28 cellular contexts compared by ENCODE assay signal in the genomic region with DNA sequence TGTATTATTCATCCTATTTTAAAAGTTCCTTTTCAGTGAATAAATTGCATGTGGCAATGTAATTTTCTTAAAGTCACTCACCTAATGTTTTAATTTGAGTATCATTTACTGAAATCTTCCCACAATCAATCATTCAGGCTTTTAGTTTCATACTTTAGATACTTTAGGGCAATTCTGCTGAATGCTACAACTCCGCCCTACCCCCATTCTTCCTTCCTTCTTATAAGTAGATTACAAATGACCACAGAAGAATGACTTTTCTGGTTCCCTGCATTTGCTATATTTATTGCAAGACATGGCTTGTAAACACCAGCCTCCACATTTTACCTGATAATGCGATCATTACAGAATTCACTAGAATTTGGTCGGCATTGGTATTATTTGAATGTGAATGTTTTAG.
A peak's percentile ranks its signal among the peaks of the same experiment; 100 is the strongest.
DNase-seq lines count a peak whose midpoint lies in the region; ATAC-seq and TF ChIP-seq lines count a peak whose summit lies in the region.
"Had no signal": no experiment of that assay in that cellular context is flagged by ENCODE, and none has a peak within 500 bp of the region (broad histone marks: within the 10 kb centered on the region; RNA-seq: fewer than 3 reads in every experiment).

No MANE protein-coding gene starts in this region.

- H3F3A ChIP-seq in GM23338 (replicated peaks; ENCODE audit: low read depth) (no peaks in the 10 kb centered on the region), neural progenitor cell (ENCODE audit: low read depth) (no peaks in the 10 kb centered on the region)

- peaks cover 27% of the 10 kb centered on the region for H3K4me1 ChIP-seq in GM23338 (ENCODE audit: insufficient read depth)
- H3K4me1 ChIP-seq in neural progenitor cell, result peaks cover 16% of the 10 kb centered on the region
- no peaks in the 10 kb centered on the region for H3K4me1 ChIP-seq in SJCRH30
- H3K4me1 ChIP-seq: foreskin keratinocyte, parathyroid adenoma, spleen, transverse colon had no signal

- intact Hi-C loops in activated CD4-positive, alpha-beta T cell treated with anti-CD3 and anti-CD28 coated beads for 36 hours (cut with DNase I, micrococcal nuclease), result loop anchor here in 1 of 2 experiments (5.0 kb wide), 1 partner anchor 322 kb away; no protein-coding TSS in a partner anchor

- H3K36me3 ChIP-seq in GM23338 (ENCODE audit: insufficient read depth) (no peaks in the 10 kb centered on the region), neural progenitor cell (no peaks in the 10 kb centered on the region), SJCRH30 (no peaks in the 10 kb centered on the region)
- H3K36me3 ChIP-seq: spleen, transverse colon had no signal

- H2AFZ ChIP-seq in GM23338 (no peak overlapping the region), neural progenitor cell (replicated peaks) (no peak overlapping the region)
- H2AFZ ChIP-seq: hepatocyte, parathyroid adenoma had no signal

- no peak overlapping the region for H3K4me3 Mint-ChIP-seq in activated CD4-positive, alpha-beta T cell treated with anti-CD3 and anti-CD28 coated beads for 36 hours
- H3K4me3 Mint-ChIP-seq in GM23338 (no peak overlapping the region), neural progenitor cell (no peak overlapping the region), WTC11 (no peak overlapping the region)
- H3K4me3 Mint-ChIP-seq: endodermal cell, H9, IgD-negative memory B cell, nephron progenitor cell, T-cell had no signal

- peaks cover 2% of the 10 kb centered on the region for H3K36me3 Mint-ChIP-seq in activated CD4-positive, alpha-beta T cell treated with anti-CD3 and anti-CD28 coated beads for 36 hours (ENCODE audit: low read depth)
- H3K36me3 Mint-ChIP-seq in GM23338 (ENCODE audit: low read depth), result no peaks in the 10 kb centered on the region
- no peaks in the 10 kb centered on the region for H3K36me3 Mint-ChIP-seq in neural progenitor cell
- no peaks in the 10 kb centered on the region for H3K36me3 Mint-ChIP-seq in WTC11
- H3K36me3 Mint-ChIP-seq: IgD-negative memory B cell had no signal

- no peak for TF ChIP-seq CTCF in GM23338 (conservative IDR thresholded peaks at IDR 0.05; ENCODE audit: low read depth in 2 of 2)
- TF ChIP-seq CTCF in neural progenitor cell (IDR thresholded peaks at IDR 0.05), result no peak
- TF ChIP-seq CTCF in WTC11 (IDR thresholded peaks at IDR 0.05), result no peak

- POLR2A ChIA-PET in activated CD4-positive, alpha-beta T cell treated with anti-CD3 and anti-CD28 coated beads for 36 hours (lab: Charles Lee), result no interaction called here
- POLR2A ChIA-PET in WTC11 (lab: Charles Lee), result no interaction called here

- no peak for ATAC-seq in activated CD4-positive, alpha-beta T cell treated with anti-CD3 and anti-CD28 coated beads for 36 hours
- no peak for ATAC-seq in GM23338
- ATAC-seq in WTC11, result no peak
- ATAC-seq: esophagus mucosa, foreskin keratinocyte, right cardiac atrium, T-cell had no signal

- no peak overlapping the region for H3K27ac ChIP-seq in GM23338 (ENCODE audit: low read depth)
- H3K27ac ChIP-seq in neural progenitor cell, result no peak overlapping the region
- H3K27ac ChIP-seq in SJCRH30, result no peak overlapping the region
- H3K27ac ChIP-seq: foreskin keratinocyte, hepatocyte, parathyroid adenoma, spleen, transverse colon had no signal

- peaks cover 40% of the 10 kb centered on the region for H3K4me1 Mint-ChIP-seq in activated CD4-positive, alpha-beta T cell treated with anti-CD3 and anti-CD28 coated beads for 36 hours
- H3K4me1 Mint-ChIP-seq in GM23338 (peaks cover 24% of the 10 kb centered on the region), neural progenitor cell (peaks cover 11% of the 10 kb centered on the region), WTC11 (peaks cover 35% of the 10 kb centered on the region)
- H3K4me1 Mint-ChIP-seq: IgD-negative memory B cell had no signal

- H3K79me2 ChIP-seq in GM23338 (replicated peaks; ENCODE audit: insufficient read depth) (no peaks in the 10 kb centered on the region), neural progenitor cell (ENCODE audit: low read depth) (no peaks in the 10 kb centered on the region)
- H3K79me2 ChIP-seq: hepatocyte, parathyroid adenoma had no signal

- H3K27ac Mint-ChIP-seq in activated CD4-positive, alpha-beta T cell treated with anti-CD3 and anti-CD28 coated beads for 36 hours, result peak overlapping the region; percentile 56
- H3K27ac Mint-ChIP-seq in GM23338 (no peak overlapping the region), neural progenitor cell (no peak overlapping the region), WTC11 (no peak overlapping the region)
- H3K27ac Mint-ChIP-seq: endodermal cell, H9, IgD-negative memory B cell, nephron progenitor cell, T-cell had no signal

- H4K20me1 ChIP-seq in GM23338 (replicated peaks; ENCODE audit: insufficient read depth), result no peaks in the 10 kb centered on the region
- no peaks in the 10 kb centered on the region for H4K20me1 ChIP-seq in neural progenitor cell (ENCODE audit: low read depth)

- CTCF ChIA-PET in activated CD4-positive, alpha-beta T cell treated with anti-CD3 and anti-CD28 coated beads for 36 hours (lab: Charles Lee), result interaction anchor here (0.8 to 1.5 kb wide), 3 partner anchors 9 to 623 kb away, joined by 3 to 4 read pairs (median 4); no protein-coding TSS in a partner anchor
- CTCF ChIA-PET in WTC11 (lab: Charles Lee), result interaction anchor here (1.0 kb wide), 1 partner anchor 27 kb away, joined by 3 read pairs; no protein-coding TSS in a partner anchor

- H3K9ac ChIP-seq in neural progenitor cell, result no peak overlapping the region
- H3K9ac ChIP-seq: parathyroid adenoma had no signal

- peaks cover under 1% of the 10 kb centered on the region for H3K9me3 Mint-ChIP-seq in activated CD4-positive, alpha-beta T cell treated with anti-CD3 and anti-CD28 coated beads for 36 hours (ENCODE audit: low read depth)
- H3K9me3 Mint-ChIP-seq in GM23338 (no peaks in the 10 kb centered on the region), neural progenitor cell (peaks cover 2% of the 10 kb centered on the region), WTC11 (0 out of 2 replicates have a peak, but pooled peaks cover 3% of the 10 kb centered on the region)
- H3K9me3 Mint-ChIP-seq: endodermal cell, H9, T-cell had no signal

- H3K4me2 ChIP-seq in GM23338 (peak overlapping the region; percentile 30; the same call in 1 of the 2 replicates), neural progenitor cell (peak overlapping the region; percentile 20)
- H3K4me2 ChIP-seq: hepatocyte had no signal

- peak; percentile 16 for DNase-seq in activated CD4-positive, alpha-beta T cell treated with anti-CD3 and anti-CD28 coated beads for 36 hours
- no peak for DNase-seq in activated CD4-positive, alpha-beta T cell treated with anti-CD3 and anti-CD28 coated beads, Interleukin-2, amount 50 U/mL, for 48 hours
- DNase-seq in GM23338 (ENCODE audit: low spot score) (no peak), OCI-M1 (lab: John Stamatoyannopoulos, UW) (peak; percentile 2), neural progenitor cell (ENCODE audit: low spot score) (peak; percentile 10), WTC11 (ENCODE audit: low spot score) (no peak), foreskin melanocyte (no peak), SJCRH30 (no peak)
- DNase-seq: activated effector memory CD4-positive, alpha-beta T cell treated with anti-CD3 and anti-CD28 coated beads, Interleukin-2, amount 50 U/mL, for 16 hours; cortex of kidney; DMS79; endodermal cell; foreskin keratinocyte; H9; NCI-H1105 treated with DMSO at 0.1 percent for 48 hours; NCI-H2081 treated with DMSO at 0.1 percent for 48 hours; NCI-H82; nephron progenitor cell; right cardiac atrium; SHP77; spleen; T-cell; transverse colon had no signal

- no peaks in the 10 kb centered on the region for H3K27me3 ChIP-seq in GM23338 (ENCODE audit: insufficient read depth)
- H3K27me3 ChIP-seq in neural progenitor cell, result no peaks in the 10 kb centered on the region
- no peaks in the 10 kb centered on the region for H3K27me3 ChIP-seq in SJCRH30
- H3K27me3 ChIP-seq: foreskin keratinocyte, hepatocyte, spleen, transverse colon had no signal

- H3K9me3 ChIP-seq in neural progenitor cell (ENCODE audit: low read depth) (no peaks in the 10 kb centered on the region), SJCRH30 (replicated peaks) (no peaks in the 10 kb centered on the region)
- H3K9me3 ChIP-seq: spleen, transverse colon had no signal

- H3K9me2 ChIP-seq in GM23338 (ENCODE audit: insufficient read depth), result no peaks in the 10 kb centered on the region

- no peak overlapping the region for H3K4me3 ChIP-seq in GM23338
- no peak overlapping the region for H3K4me3 ChIP-seq in neural progenitor cell
- no peak overlapping the region for H3K4me3 ChIP-seq in SJCRH30
- H3K4me3 ChIP-seq: hepatocyte, lung, spleen, transverse colon had no signal

- H3K27me3 Mint-ChIP-seq in activated CD4-positive, alpha-beta T cell treated with anti-CD3 and anti-CD28 coated beads for 36 hours, result no peaks in the 10 kb centered on the region
- H3K27me3 Mint-ChIP-seq in GM23338 (ENCODE audit: insufficient read depth, low read depth, poor library complexity) (no peaks in the 10 kb centered on the region), neural progenitor cell (ENCODE audit: insufficient read depth, low read depth) (no peaks in the 10 kb centered on the region), WTC11 (ENCODE audit: low read depth) (no peaks in the 10 kb centered on the region)

TF ChIP-seq in GM23338, 12 proteins besides CTCF, POLR2A, EP300 and RAD21 (continues in another document):
- TF ChIP-seq, protein P1, sequence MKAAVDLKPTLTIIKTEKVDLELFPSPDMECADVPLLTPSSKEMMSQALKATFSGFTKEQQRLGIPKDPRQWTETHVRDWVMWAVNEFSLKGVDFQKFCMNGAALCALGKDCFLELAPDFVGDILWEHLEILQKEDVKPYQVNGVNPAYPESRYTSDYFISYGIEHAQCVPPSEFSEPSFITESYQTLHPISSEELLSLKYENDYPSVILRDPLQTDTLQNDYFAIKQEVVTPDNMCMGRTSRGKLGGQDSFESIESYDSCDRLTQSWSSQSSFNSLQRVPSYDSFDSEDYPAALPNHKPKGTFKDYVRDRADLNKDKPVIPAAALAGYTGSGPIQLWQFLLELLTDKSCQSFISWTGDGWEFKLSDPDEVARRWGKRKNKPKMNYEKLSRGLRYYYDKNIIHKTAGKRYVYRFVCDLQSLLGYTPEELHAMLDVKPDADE (IDR thresholded peaks at IDR 0.05), result no peak
- TF ChIP-seq CREB1 (CRISPR knock-in tag; IDR thresholded peaks at IDR 0.05; ENCODE audit: low read depth) (no peak), ZNF331 (CRISPR knock-in tag; IDR thresholded peaks at IDR 0.05; ENCODE audit: low read depth) (no peak)

TF ChIP-seq in WTC11, 78 proteins besides CTCF, POLR2A, EP300 and RAD21 (continues in another document):
- TF ChIP-seq CREM (CRISPR knock-in tag; IDR thresholded peaks at IDR 0.05) (no peak), FOXP1 (CRISPR knock-in tag; IDR thresholded peaks at IDR 0.05; ENCODE audit: borderline replicate concordance) (no peak)

Comparison
In these comparisons a context has a peak if more than half of its experiments do, and no peak if none do; other contexts are left out.
1. DNase-seq: peak in activated CD4-positive, alpha-beta T cell treated with anti-CD3 and anti-CD28 coated beads for 36 hours (single experiment), OCI-M1 (single experiment) and neural progenitor cell (single experiment); none in activated CD4-positive, alpha-beta T cell treated with anti-CD3 and anti-CD28 coated beads, Interleukin-2, amount 50 U/mL, for 48 hours (0 of 2), GM23338 (single experiment), WTC11 (single experiment), foreskin melanocyte (single experiment) and SJCRH30 (0 of 2).